Comparison of ENCODE assay signal across 16 cellular contexts in genomic region chr5:83281658-83282057, GRCh38.
DNase-seq lines count a peak whose midpoint lies in the region; FAIRE-seq and TF ChIP-seq lines count a peak whose summit lies in the region.
"Had no signal": no experiment of that assay in that cellular context is flagged by ENCODE, and none has a peak within 500 bp of the region (broad histone marks: within the 10 kb centered on the region; RNA-seq: fewer than 3 reads in every experiment).

No MANE protein-coding gene starts in this region.

- TF ChIP-seq CTCF in D721Med (IDR thresholded peaks at IDR 0.05; ENCODE audit: insufficient read depth, missing control alignments) (no peak), endothelial cell of umbilical vein (IDR thresholded peaks at IDR 0.05; ENCODE audit: extremely low read depth in 1 of 2, insufficient read depth in 1 of 2, low read depth in 1 of 2, low read length in 2 of 2) (no peak), neural progenitor cell (IDR thresholded peaks at IDR 0.05) (no peak)

- H2AFZ ChIP-seq in endothelial cell of umbilical vein (ENCODE audit: low read depth, low read length) (no peak overlapping the region), neural progenitor cell (replicated peaks) (no peak overlapping the region)

- no TSS peak for BruUV-seq in endothelial cell of umbilical vein (replicated peaks; lab: Mats Ljungman, UMichigan)

- H3K4me1 Mint-ChIP-seq in neural progenitor cell (peaks cover 15% of the 10 kb centered on the region), immature natural killer cell (no peaks in the 10 kb centered on the region)
- H3K4me1 Mint-ChIP-seq in activated naive CD4-positive, alpha-beta T cell treated with anti-CD3 and anti-CD28 coated beads for 36 hours (ENCODE audit: low read depth) = no peaks in the 10 kb centered on the region

- peaks cover 3% of the 10 kb centered on the region for H3K27me3 Mint-ChIP-seq in neural progenitor cell (ENCODE audit: insufficient read depth, low read depth)
- no peaks in the 10 kb centered on the region for H3K27me3 Mint-ChIP-seq in activated naive CD4-positive, alpha-beta T cell treated with anti-CD3 and anti-CD28 coated beads for 36 hours (ENCODE audit: low read depth)
- no peaks in the 10 kb centered on the region for H3K27me3 Mint-ChIP-seq in immature natural killer cell (ENCODE audit: low read depth in 3 of 3)
- H3K27me3 Mint-ChIP-seq: dendritic cell treated with granulocyte-macrophage colony-stimulating factor and Interleukin-4, amounts not matched to agents 40 ng/mL and 50 ng/mL, for 4 days had no signal

- H3K27me3 ChIP-seq in endothelial cell of umbilical vein (ENCODE audit: control insufficient read depth in 2 of 2, insufficient read depth in 2 of 2, low read length in 2 of 2) = no peaks in the 10 kb centered on the region
- no peaks in the 10 kb centered on the region for H3K27me3 ChIP-seq in neural progenitor cell
- H3K27me3 ChIP-seq: gastroesophageal sphincter had no signal

- peaks cover 1% of the 10 kb centered on the region for H3K36me3 Mint-ChIP-seq in neural progenitor cell
- H3K36me3 Mint-ChIP-seq in activated naive CD4-positive, alpha-beta T cell treated with anti-CD3 and anti-CD28 coated beads for 36 hours (ENCODE audit: low read depth) = no peaks in the 10 kb centered on the region
- peaks cover 0 to 11% (median 5%) of the 10 kb centered on the region in 3 donors for H3K36me3 Mint-ChIP-seq in immature natural killer cell

- H3K9me3 ChIP-seq in endothelial cell of umbilical vein (replicated peaks; ENCODE audit: control insufficient read depth, insufficient read depth, low read length) (no peaks in the 10 kb centered on the region), neural progenitor cell (ENCODE audit: low read depth) (no peaks in the 10 kb centered on the region)
- H3K9me3 ChIP-seq: gastroesophageal sphincter, mucosa of descending colon, psoas muscle had no signal

- H3K9ac ChIP-seq in endothelial cell of umbilical vein (replicated peaks; ENCODE audit: extremely low read depth, insufficient read depth, low read length) (no peak overlapping the region), neural progenitor cell (no peak overlapping the region)

- peaks cover 3% of the 10 kb centered on the region for H3F3A ChIP-seq in neural progenitor cell (ENCODE audit: low read depth)

- H3K79me2 ChIP-seq in endothelial cell of umbilical vein (ENCODE audit: control insufficient read depth, insufficient read depth, low read length) (no peaks in the 10 kb centered on the region), neural progenitor cell (ENCODE audit: low read depth) (no peaks in the 10 kb centered on the region)

- H3K9me3 Mint-ChIP-seq in neural progenitor cell (peaks cover 2% of the 10 kb centered on the region), immature natural killer cell (no peaks in the 10 kb centered on the region)
- no peaks in the 10 kb centered on the region for H3K9me3 Mint-ChIP-seq in activated naive CD4-positive, alpha-beta T cell treated with anti-CD3 and anti-CD28 coated beads for 36 hours
- H3K9me3 Mint-ChIP-seq: dendritic cell treated with granulocyte-macrophage colony-stimulating factor and Interleukin-4, amounts not matched to agents 40 ng/mL and 50 ng/mL, for 4 days had no signal

- no peak overlapping the region for H3K27ac Mint-ChIP-seq in neural progenitor cell
- H3K27ac Mint-ChIP-seq in activated naive CD4-positive, alpha-beta T cell treated with anti-CD3 and anti-CD28 coated beads for 36 hours = no peak overlapping the region
- no peak overlapping the region for H3K27ac Mint-ChIP-seq in immature natural killer cell
- H3K27ac Mint-ChIP-seq: dendritic cell treated with granulocyte-macrophage colony-stimulating factor and Interleukin-4, amounts not matched to agents 40 ng/mL and 50 ng/mL, for 4 days had no signal

- no peak overlapping the region for H3K4me3 ChIP-seq in endothelial cell of umbilical vein (replicated peaks in 1 of 3; ENCODE audit: insufficient read depth in 1 of 3, low read depth in 1 of 3, low read length in 3 of 3)
- no peak overlapping the region for H3K4me3 ChIP-seq in neural progenitor cell
- H3K4me3 ChIP-seq: gastroesophageal sphincter, mucosa of descending colon, psoas muscle had no signal

- no peaks in the 10 kb centered on the region for H4K20me1 ChIP-seq in endothelial cell of umbilical vein (replicated peaks; ENCODE audit: control insufficient read depth, extremely low read depth, insufficient read depth, low read length)
- H4K20me1 ChIP-seq in neural progenitor cell (ENCODE audit: low read depth) = no peaks in the 10 kb centered on the region

- H3K4me1 ChIP-seq in endothelial cell of umbilical vein (ENCODE audit: control insufficient read depth, extremely low read depth, insufficient read depth, low read length) (peaks cover 6% of the 10 kb centered on the region), neural progenitor cell (peaks cover 20% of the 10 kb centered on the region)
- H3K4me1 ChIP-seq: gastroesophageal sphincter, psoas muscle had no signal

- POLR2A ChIA-PET in endothelial cell of umbilical vein (lab: Charles Lee) = no interaction called here

- no peak overlapping the region for H3K4me3 Mint-ChIP-seq in neural progenitor cell
- no peak overlapping the region for H3K4me3 Mint-ChIP-seq in activated naive CD4-positive, alpha-beta T cell treated with anti-CD3 and anti-CD28 coated beads for 36 hours
- no peak overlapping the region for H3K4me3 Mint-ChIP-seq in immature natural killer cell
- H3K4me3 Mint-ChIP-seq: dendritic cell treated with granulocyte-macrophage colony-stimulating factor and Interleukin-4, amounts not matched to agents 40 ng/mL and 50 ng/mL, for 4 days had no signal

- H3K27ac ChIP-seq in endothelial cell of umbilical vein (ENCODE audit: insufficient read depth, low read depth, low read length) = no peak overlapping the region
- no peak overlapping the region for H3K27ac ChIP-seq in neural progenitor cell
- H3K27ac ChIP-seq: C4-2B, gastroesophageal sphincter, psoas muscle, VCaP had no signal

- no peaks in the 10 kb centered on the region for H3K9me1 ChIP-seq in endothelial cell of umbilical vein (replicated peaks; ENCODE audit: control insufficient read depth, extremely low read depth, insufficient read depth, low read length)

- FAIRE-seq in D721Med (lab: Jason Lieb, UNC) (peak; percentile 6), endothelial cell of umbilical vein (lab: Jason Lieb, UNC) (no peak)

- intact Hi-C loops in endothelial cell of umbilical vein (cut with micrococcal nuclease) = no loop called here
- intact Hi-C loops in activated naive CD4-positive, alpha-beta T cell treated with anti-CD3 and anti-CD28 coated beads for 36 hours (cut with micrococcal nuclease) = no loop called here

- DNase-seq in D721Med (ENCODE audit: insufficient read length, low spot score) = no peak
- DNase-seq in NCI-H226 = peak; percentile 70
- DNase-seq in endothelial cell of umbilical vein (ENCODE audit: low read depth, low spot score) = peak; percentile 12
- peak; percentile 5 for DNase-seq in neural progenitor cell (ENCODE audit: low spot score)
- DNase-seq in NAMALWA (ENCODE audit: low spot score) = no peak
- no peak for DNase-seq in activated naive CD4-positive, alpha-beta T cell treated with anti-CD3 and anti-CD28 coated beads for 36 hours
- no peak for DNase-seq in immature natural killer cell
- no peak for DNase-seq in activated CD4-positive, alpha-beta T cell treated with anti-CD3 and anti-CD28 coated beads, Interleukin-2, amount 50 U/mL, for 48 hours
- DNase-seq: mucosa of descending colon; NK-92 treated with Interleukin-12 subunit alpha and Interleukin-12 subunit beta, amount 100 ng/mL, for 24 hours; psoas muscle; stimulated activated CD4-positive, alpha-beta T cell treated with anti-CD3 and anti-CD28 coated beads, Interleukin-2, amount 100 ng/mL, for 24 hours had no signal

- CTCF ChIA-PET in endothelial cell of umbilical vein (lab: Charles Lee) = interaction anchor here (1.3 kb wide), 1 partner anchor 14 kb away, joined by 3 read pairs; no protein-coding TSS in a partner anchor
- CTCF ChIA-PET in activated naive CD4-positive, alpha-beta T cell treated with anti-CD3 and anti-CD28 coated beads for 36 hours (lab: Charles Lee) = interaction anchor here (0.6 kb wide), 1 partner anchor 206 kb away, joined by 4 read pairs; no protein-coding TSS in a partner anchor

- dilution Hi-C loops in endothelial cell of umbilical vein (cut with MboI; ENCODE audit: extremely low pct_ligation_motif_present, low sequenced_read_pairs) = no loop called here

- H3K4me2 ChIP-seq in endothelial cell of umbilical vein (ENCODE audit: insufficient read depth, low read length) (no peak overlapping the region), neural progenitor cell (no peak overlapping the region)

- TF ChIP-seq POLR2A in endothelial cell of umbilical vein (IDR thresholded peaks at IDR 0.05; ENCODE audit: low read depth, low read length) = no peak

- no peaks in the 10 kb centered on the region for H3K36me3 ChIP-seq in endothelial cell of umbilical vein (ENCODE audit: control insufficient read depth in 2 of 2, extremely low read depth in 1 of 2, insufficient read depth in 2 of 2, low read length in 2 of 2)
- no peaks in the 10 kb centered on the region for H3K36me3 ChIP-seq in neural progenitor cell
- H3K36me3 ChIP-seq: gastroesophageal sphincter had no signal

TF ChIP-seq in endothelial cell of umbilical vein, 7 proteins besides CTCF, POLR2A, EP300 and RAD21:
- TF ChIP-seq GATA2 (IDR thresholded peaks at IDR 0.05; ENCODE audit: insufficient read depth, insufficient read length, low read depth, low read length) (no peak), FOS (IDR thresholded peaks at IDR 0.05; ENCODE audit: borderline replicate concordance, insufficient read depth, low read length) (peak; percentile 39)

Comparison
In these comparisons a context has a peak if more than half of its experiments do, and no peak if none do; other contexts are left out.
1. DNase-seq: peak in NCI-H226 (single experiment), endothelial cell of umbilical vein (single experiment) and neural progenitor cell (single experiment); none in D721Med (single experiment), NAMALWA (single experiment), activated naive CD4-positive, alpha-beta T cell treated with anti-CD3 and anti-CD28 coated beads for 36 hours (single experiment), immature natural killer cell (0 of 3) and activated CD4-positive, alpha-beta T cell treated with anti-CD3 and anti-CD28 coated beads, Interleukin-2, amount 50 U/mL, for 48 hours (0 of 2).